10 cellular contexts compared by ENCODE assay signal in the genomic region with DNA sequence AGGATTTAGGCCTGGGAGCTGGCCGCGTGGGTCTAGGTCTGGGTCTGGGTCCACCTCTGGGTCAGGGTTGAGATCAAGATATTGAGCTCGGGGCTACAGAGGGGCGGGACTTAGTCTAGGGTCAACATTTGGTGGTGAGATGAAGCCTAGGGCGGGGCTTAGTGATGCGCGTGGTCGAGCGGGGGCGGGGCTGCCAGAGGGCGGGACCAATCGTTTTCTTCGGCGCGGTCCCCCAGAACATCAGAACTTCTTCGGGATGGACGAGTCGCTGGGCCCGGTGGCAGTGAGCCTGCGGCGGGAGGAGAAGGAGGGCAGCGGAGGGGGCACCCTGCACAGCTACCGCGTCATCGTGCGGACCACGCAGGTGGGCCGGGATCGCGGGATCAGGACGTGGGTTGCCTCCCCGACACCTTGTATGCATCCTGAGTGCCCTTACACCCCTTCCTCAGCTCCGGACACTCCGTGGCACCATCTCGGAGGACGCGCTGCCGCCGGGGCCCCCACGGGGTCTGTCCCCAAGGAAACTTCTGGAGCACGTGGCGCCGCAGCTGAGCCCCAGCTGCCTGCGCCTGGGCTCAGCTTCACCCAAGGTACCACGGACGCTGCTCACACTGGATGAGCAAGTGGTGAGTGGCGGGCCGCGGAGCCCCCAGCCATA. TPM values are rescaled to one million over a fixed set of nuclear protein-coding genes. Genes with fewer than 3 reads are reported as not detected.
DNase-seq lines count a peak whose midpoint lies in the region; ATAC-seq and TF ChIP-seq lines count a peak whose summit lies in the region.
"Had no signal": no experiment of that assay in that cellular context is flagged by ENCODE, and none has a peak within 500 bp of the region (broad histone marks: within the 10 kb centered on the region; RNA-seq: fewer than 3 reads in every experiment).

No MANE protein-coding gene starts in this region.

- 35 to 59% methylated on average over 26 to 49 of the region's 49 CpGs for WGBS in testis, 2 donors

- H3K36me3 Mint-ChIP-seq in CD4-positive, CD25-positive, alpha-beta regulatory T cell: peaks cover 16% of the 10 kb centered on the region
- H3K36me3 Mint-ChIP-seq in IgD-negative memory B cell (peaks cover 4% of the 10 kb centered on the region), natural killer cell (no peaks in the 10 kb centered on the region), osteocyte (ENCODE audit: unreplicated experiment) (peaks cover 3% of the 10 kb centered on the region)
- H3K36me3 Mint-ChIP-seq in dendritic cell treated with granulocyte-macrophage colony-stimulating factor and Interleukin-4, amounts not matched to agents 40 ng/mL and 50 ng/mL, for 4 days (ENCODE audit: low read depth): peaks cover 87% of the 10 kb centered on the region

- H3K9me3 Mint-ChIP-seq in CD4-positive, CD25-positive, alpha-beta regulatory T cell: no peaks in the 10 kb centered on the region
- H3K9me3 Mint-ChIP-seq in IgD-negative memory B cell: no peaks in the 10 kb centered on the region
- H3K9me3 Mint-ChIP-seq in dendritic cell treated with granulocyte-macrophage colony-stimulating factor and Interleukin-4, amounts not matched to agents 40 ng/mL and 50 ng/mL, for 4 days: no peaks in the 10 kb centered on the region
- no peaks in the 10 kb centered on the region for H3K9me3 Mint-ChIP-seq in natural killer cell
- H3K9me3 Mint-ChIP-seq in osteocyte (ENCODE audit: unreplicated experiment): no peaks in the 10 kb centered on the region

- no peak for ATAC-seq in CD4-positive, CD25-positive, alpha-beta regulatory T cell (ENCODE audit: low read depth in 2 of 2)
- ATAC-seq in natural killer cell: no peak

- peaks cover 62% of the 10 kb centered on the region for H3K4me1 ChIP-seq in CD4-positive, CD25-positive, alpha-beta regulatory T cell (ENCODE audit: control insufficient read depth, insufficient read depth, low read length, poor library complexity, severe bottlenecking)
- peaks cover 14% of the 10 kb centered on the region for H3K4me1 ChIP-seq in testis

- no peaks in the 10 kb centered on the region for H3K27me3 Mint-ChIP-seq in CD4-positive, CD25-positive, alpha-beta regulatory T cell
- no peaks in the 10 kb centered on the region for H3K27me3 Mint-ChIP-seq in IgD-negative memory B cell
- H3K27me3 Mint-ChIP-seq in dendritic cell treated with granulocyte-macrophage colony-stimulating factor and Interleukin-4, amounts not matched to agents 40 ng/mL and 50 ng/mL, for 4 days: no peaks in the 10 kb centered on the region
- H3K27me3 Mint-ChIP-seq in natural killer cell (ENCODE audit: low read depth in 2 of 2): no peaks in the 10 kb centered on the region
- H3K27me3 Mint-ChIP-seq in osteocyte (ENCODE audit: unreplicated experiment): no peaks in the 10 kb centered on the region

- H3K27me3 ChIP-seq in CD4-positive, CD25-positive, alpha-beta regulatory T cell (ENCODE audit: control insufficient read depth, insufficient read depth, low read length): no peaks in the 10 kb centered on the region
- H3K27me3 ChIP-seq in testis: no peaks in the 10 kb centered on the region
- H3K27me3 ChIP-seq: ascending aorta had no signal

- no peak for TF ChIP-seq POLR2A in testis (IDR thresholded peaks at IDR 0.05)

- no peak for TF ChIP-seq CTCF in natural killer cell (IDR thresholded peaks at IDR 0.05)
- no peak for TF ChIP-seq CTCF in testis (IDR thresholded peaks at IDR 0.05)
- TF ChIP-seq CTCF in osteocyte (IDR thresholded peaks at IDR 0.05): no peak

- intact Hi-C loops in dendritic cell treated with granulocyte-macrophage colony-stimulating factor and Interleukin-4, amounts not matched to agents 40 ng/mL and 50 ng/mL, for 4 days (cut with micrococcal nuclease): no loop called here
- intact Hi-C loops in natural killer cell (cut with micrococcal nuclease): no loop called here
- intact Hi-C loops in testis (cut with DNase I; ENCODE audit: low total_unique reads): no loop called here

- peak overlapping the region; percentile 87 to 97 (median 89) for H3K27ac Mint-ChIP-seq in CD4-positive, CD25-positive, alpha-beta regulatory T cell
- H3K27ac Mint-ChIP-seq in IgD-negative memory B cell: peak overlapping the region; percentile 90 to 98 (median 97)
- peak overlapping the region; percentile 94 for H3K27ac Mint-ChIP-seq in dendritic cell treated with granulocyte-macrophage colony-stimulating factor and Interleukin-4, amounts not matched to agents 40 ng/mL and 50 ng/mL, for 4 days
- H3K27ac Mint-ChIP-seq in natural killer cell: peak overlapping the region; percentile 98 to 99
- H3K27ac Mint-ChIP-seq in osteocyte (ENCODE audit: unreplicated experiment): no peak overlapping the region

- peak overlapping the region; percentile 32 for H3K4me3 ChIP-seq in CD4-positive, CD25-positive, alpha-beta regulatory T cell (ENCODE audit: low read depth, low read length)
- peak overlapping the region in 1 of 2 donors; percentile 12 for H3K4me3 ChIP-seq in testis

- peak overlapping the region; percentile 58 to 92 (median 84) for H3K4me3 Mint-ChIP-seq in CD4-positive, CD25-positive, alpha-beta regulatory T cell
- H3K4me3 Mint-ChIP-seq in IgD-negative memory B cell: peak overlapping the region; percentile 94 to 99 (median 96)
- peak overlapping the region; percentile 98 for H3K4me3 Mint-ChIP-seq in dendritic cell treated with granulocyte-macrophage colony-stimulating factor and Interleukin-4, amounts not matched to agents 40 ng/mL and 50 ng/mL, for 4 days
- peak overlapping the region; percentile 95 for H3K4me3 Mint-ChIP-seq in natural killer cell
- H3K4me3 Mint-ChIP-seq in osteocyte (ENCODE audit: unreplicated experiment): no peak overlapping the region

- H3K4me1 Mint-ChIP-seq in CD4-positive, CD25-positive, alpha-beta regulatory T cell: peaks cover 0 to 64% (median 26%) of the 10 kb centered on the region in 4 donors
- H3K4me1 Mint-ChIP-seq in IgD-negative memory B cell (peaks cover 4 to 22% (median 15%) of the 10 kb centered on the region in 3 donors), natural killer cell (peaks cover 51 to 67% of the 10 kb centered on the region in 2 donors), osteocyte (ENCODE audit: unreplicated experiment) (peaks cover 28% of the 10 kb centered on the region)
- peaks cover 64% of the 10 kb centered on the region for H3K4me1 Mint-ChIP-seq in dendritic cell treated with granulocyte-macrophage colony-stimulating factor and Interleukin-4, amounts not matched to agents 40 ng/mL and 50 ng/mL, for 4 days (ENCODE audit: low read depth)

- DNase-seq in CD4-positive, CD25-positive, alpha-beta regulatory T cell: no peak
- DNase-seq in natural killer cell (peak; percentile 47), HPDE6-E6E7 (ENCODE audit: extremely low spot score) (no peak), testis (no peak), osteocyte (ENCODE audit: extremely low spot score, unreplicated experiment) (no peak)
- no peak for DNase-seq in NK-92 treated with Interleukin-12 subunit alpha and Interleukin-12 subunit beta, amount 100 ng/mL, for 24 hours (lab: John Stamatoyannopoulos, UW)
- DNase-seq: NCI-H526 treated with DMSO at 0.1 percent for 48 hours had no signal

- peak overlapping the region; percentile 91 for H3K27ac ChIP-seq in CD4-positive, CD25-positive, alpha-beta regulatory T cell (ENCODE audit: insufficient read depth, low read length, poor library complexity, severe bottlenecking)
- H3K27ac ChIP-seq in testis: no peak overlapping the region

- H3K36me3 ChIP-seq in CD4-positive, CD25-positive, alpha-beta regulatory T cell (ENCODE audit: control insufficient read depth, insufficient read depth, low read length): peaks cover 40% of the 10 kb centered on the region
- no peaks in the 10 kb centered on the region for H3K36me3 ChIP-seq in testis (ENCODE audit: low read depth, missing control alignments)

- H3K9me3 ChIP-seq in CD4-positive, CD25-positive, alpha-beta regulatory T cell (ENCODE audit: control insufficient read depth in 2 of 2, low read length in 2 of 2): no peaks in the 10 kb centered on the region
- H3K9me3 ChIP-seq in testis: no peaks in the 10 kb centered on the region
- H3K9me3 ChIP-seq: ascending aorta had no signal

RNA-seq across cellular contexts. Expression of gene SIPA1, which starts 4.2 kb away (rescaled TPM):
- total RNA-seq in CD4-positive, CD25-positive, alpha-beta regulatory T cell: 200 TPM
- 10 to 100 TPM; 74.7 to 91.5 (median 83.1) TPM for polyA plus RNA-seq in CD4-positive, CD25-positive, alpha-beta regulatory T cell
- 253 TPM for polyA plus RNA-seq in IgD-negative memory B cell
- total RNA-seq in natural killer cell: 100 to 1,000 TPM; 520 to 776 (median 743) TPM
- total RNA-seq in testis: 10 to 100 TPM; 15.2 to 23.5 TPM
- polyA plus RNA-seq in testis (ENCODE audit: insufficient read depth, low read depth, low replicate concordance): 29.0 TPM
- 31.2 and 34.7 TPM in 2 replicates for total RNA-seq in osteocyte

RNA-seq across cellular contexts. Expression of gene RELA, which starts 20.6 kb away (rescaled TPM):
- 295 TPM for total RNA-seq in CD4-positive, CD25-positive, alpha-beta regulatory T cell
- 10 to 100 TPM; 40.3 to 66.1 (median 53.3) TPM for polyA plus RNA-seq in CD4-positive, CD25-positive, alpha-beta regulatory T cell
- 66.7 TPM for polyA plus RNA-seq in IgD-negative memory B cell
- 100 to 1,000 TPM; 319 to 380 (median 338) TPM for total RNA-seq in natural killer cell
- 10 to 100 TPM; 64.9 to 82.0 TPM for total RNA-seq in testis
- 47.5 TPM for polyA plus RNA-seq in testis (ENCODE audit: insufficient read depth, low read depth, low replicate concordance)
- total RNA-seq in osteocyte: 77.4 and 79.7 TPM in 2 replicates

RNA-seq across cellular contexts. Expression of gene PCNX3, which starts 26.6 kb away (rescaled TPM):
- 61.3 TPM for total RNA-seq in CD4-positive, CD25-positive, alpha-beta regulatory T cell
- 1 to 10 TPM; 1.9 to 2.6 (median 2.2) TPM for polyA plus RNA-seq in CD4-positive, CD25-positive, alpha-beta regulatory T cell
- polyA plus RNA-seq in IgD-negative memory B cell: 6.8 TPM
- total RNA-seq in natural killer cell: 100 to 1,000 TPM; 101 to 105 (median 102) TPM
- total RNA-seq in testis: 10 to 100 TPM; 78.4 to 87.6 TPM
- 61.4 TPM for polyA plus RNA-seq in testis (ENCODE audit: insufficient read depth, low read depth, low replicate concordance)
- 47.7 and 49.8 TPM in 2 replicates for total RNA-seq in osteocyte

RNA-seq across cellular contexts. Expression of gene MAP3K11, which starts 28.1 kb away (rescaled TPM):
- total RNA-seq in CD4-positive, CD25-positive, alpha-beta regulatory T cell: 73.1 TPM
- polyA plus RNA-seq in CD4-positive, CD25-positive, alpha-beta regulatory T cell: 10 to 100 TPM in 2 of 4 donors, 1 to 10 TPM in 2; 8.1 to 11.6 (median 9.8) TPM
- polyA plus RNA-seq in IgD-negative memory B cell: 26.5 TPM
- total RNA-seq in natural killer cell: 10 to 100 TPM; 85.3 to 94.5 (median 94.0) TPM
- total RNA-seq in testis: 10 to 100 TPM; 68.4 to 75.7 TPM
- 40.7 TPM for polyA plus RNA-seq in testis (ENCODE audit: insufficient read depth, low read depth, low replicate concordance)
- 43.5 and 44.7 TPM in 2 replicates for total RNA-seq in osteocyte

RNA-seq across cellular contexts. Expression of gene KCNK7, which starts 46.5 kb away (rescaled TPM):
- 5.5 TPM for total RNA-seq in CD4-positive, CD25-positive, alpha-beta regulatory T cell
- polyA plus RNA-seq in CD4-positive, CD25-positive, alpha-beta regulatory T cell: 1 to 10 TPM in 1 of 4 donors, under 1 TPM in 2, not detected in 1; 0.19 to 1.5 (median 0.76) TPM
- not detected for polyA plus RNA-seq in IgD-negative memory B cell
- 10 to 100 TPM in 1 of 3 donors, 1 to 10 TPM in 2; 6.3 to 11.2 (median 7.1) TPM for total RNA-seq in natural killer cell
- 1 to 10 TPM in 1 of 2 donors, under 1 TPM in 1; 0.99 to 2.5 TPM for total RNA-seq in testis
- 0.26 TPM for polyA plus RNA-seq in testis (ENCODE audit: insufficient read depth, low read depth, low replicate concordance)
- total RNA-seq in osteocyte: not detected in 2 replicates
- total RNA-seq: ascending aorta had no signal
